In the genomic region with DNA sequence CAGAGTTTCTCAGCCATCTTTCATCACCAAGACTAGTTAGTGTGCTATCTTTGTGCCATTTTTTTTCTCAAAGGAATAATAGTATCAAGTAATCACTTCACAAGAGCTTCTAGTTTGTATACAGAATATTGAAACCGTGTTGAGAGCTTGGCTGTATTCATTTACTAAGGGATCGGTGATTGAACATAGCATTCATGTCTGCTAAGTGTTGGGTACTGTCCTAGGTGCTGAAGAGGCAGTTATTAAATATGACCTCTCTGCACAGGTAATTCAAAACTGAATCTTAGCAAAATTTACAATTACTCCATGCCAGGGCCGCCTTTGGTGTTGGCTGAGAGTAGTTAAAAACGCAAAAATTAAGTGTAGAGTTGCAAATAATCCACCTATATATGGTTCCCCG, we compare ENCODE assay signal across 19 cellular contexts.
DNase-seq lines count a peak whose midpoint lies in the region; ATAC-seq and TF ChIP-seq lines count a peak whose summit lies in the region.
"Had no signal": no experiment of that assay in that cellular context is flagged by ENCODE, and none has a peak within 500 bp of the region (broad histone marks: within the 10 kb centered on the region; RNA-seq: fewer than 3 reads in every experiment).

No MANE protein-coding gene starts in this region.

- no peak for ATAC-seq in GM23338
- no peak for ATAC-seq in activated T-cell treated with anti-CD3 and anti-CD28 coated beads, Interleukin-2, amount 50 U/mL, for 72 hours (replicated peaks in 1 of 2)
- ATAC-seq: activated T-cell treated with anti-CD3 and anti-CD28 coated beads, Interleukin-2, amount 50 U/mL, for 4 hours had no signal

- H3K27me3 Mint-ChIP-seq in GM23338 (ENCODE audit: insufficient read depth, low read depth, poor library complexity), result peaks cover 3% of the 10 kb centered on the region
- peaks cover 8% of the 10 kb centered on the region for H3K27me3 Mint-ChIP-seq in activated T-cell treated with anti-CD3 and anti-CD28 coated beads, Interleukin-2, amount 50 U/mL, for 72 hours (ENCODE audit: low read depth)
- H3K27me3 Mint-ChIP-seq in activated CD4-positive, alpha-beta T cell treated with anti-CD3 and anti-CD28 coated beads, Interleukin-2, amount 10 ng/mL, durations not matched to agents 7 days and 5 days, result peaks cover 6% of the 10 kb centered on the region
- H3K27me3 Mint-ChIP-seq: activated CD4-positive, alpha-beta memory T cell treated with anti-CD3 and anti-CD28 coated beads, Interleukin-2, amount 10 ng/mL, durations not matched to agents 7 days and 5 days had no signal

- H3F3A ChIP-seq in GM23338 (replicated peaks; ENCODE audit: low read depth), result no peaks in the 10 kb centered on the region
- no peaks in the 10 kb centered on the region for H3F3A ChIP-seq in MM.1S (ENCODE audit: insufficient read depth, low read length)

- no peak overlapping the region for H3K27ac Mint-ChIP-seq in GM23338
- H3K27ac Mint-ChIP-seq in activated T-cell treated with anti-CD3 and anti-CD28 coated beads, Interleukin-2, amount 50 U/mL, for 72 hours, result no peak overlapping the region
- H3K27ac Mint-ChIP-seq in activated CD4-positive, alpha-beta T cell treated with anti-CD3 and anti-CD28 coated beads, Interleukin-2, amount 10 ng/mL, durations not matched to agents 7 days and 5 days, result no peak overlapping the region
- H3K27ac Mint-ChIP-seq: activated CD4-positive, alpha-beta memory T cell treated with anti-CD3 and anti-CD28 coated beads, Interleukin-2, amount 10 ng/mL, durations not matched to agents 7 days and 5 days; activated naive CD8-positive, alpha-beta T cell; IgD-negative memory B cell had no signal

- TF ChIP-seq EP300 in esophagus muscularis mucosa (IDR thresholded peaks at IDR 0.05), result no peak

- no peak overlapping the region for H3K27ac ChIP-seq in GM23338 (ENCODE audit: low read depth)
- no peak overlapping the region for H3K27ac ChIP-seq in MM.1S (ENCODE audit: low read length)
- H3K27ac ChIP-seq in esophagus muscularis mucosa (replicated peaks in 1 of 4), result no peak overlapping the region
- H3K27ac ChIP-seq: psoas muscle, SK-N-MC, spleen, testis had no signal

- H3K36me3 Mint-ChIP-seq in GM23338 (ENCODE audit: low read depth), result no peaks in the 10 kb centered on the region
- H3K36me3 Mint-ChIP-seq in activated T-cell treated with anti-CD3 and anti-CD28 coated beads, Interleukin-2, amount 50 U/mL, for 72 hours (ENCODE audit: insufficient read depth in 2 of 2), result peaks cover 0 to 2% of the 10 kb centered on the region in 2 donors
- H3K36me3 Mint-ChIP-seq in activated CD4-positive, alpha-beta T cell treated with anti-CD3 and anti-CD28 coated beads, Interleukin-2, amount 10 ng/mL, durations not matched to agents 7 days and 5 days (ENCODE audit: low read depth), result no peaks in the 10 kb centered on the region
- H3K36me3 Mint-ChIP-seq: activated naive CD8-positive, alpha-beta T cell; IgD-negative memory B cell had no signal

- H3K9me3 ChIP-seq in MM.1S (replicated peaks; ENCODE audit: insufficient read depth, low read length), result no peaks in the 10 kb centered on the region
- H3K9me3 ChIP-seq in esophagus muscularis mucosa, result peaks cover 0 to 4% (median 0%) of the 10 kb centered on the region in 4 donors
- H3K9me3 ChIP-seq: psoas muscle, testis had no signal

- POLR2A ChIA-PET in activated CD4-positive, alpha-beta T cell treated with anti-CD3 and anti-CD28 coated beads, Interleukin-2, amount 10 ng/mL, durations not matched to agents 7 days and 5 days (lab: Charles Lee), result no interaction called here

- DNase-seq in GM23338 (ENCODE audit: low spot score) (no peak), MM.1S (peak; percentile 20), astrocyte of the cerebellum (ENCODE audit: low read depth) (peak; percentile 20), kidney glomerular epithelial cell (lab: John Stamatoyannopoulos, UW) (peak; percentile 2), esophagus muscularis mucosa (ENCODE audit: extremely low spot score) (no peak), NOMO-1 treated with dmso at 0.1 percent for 144 hours (lab: John Stamatoyannopoulos, UW; ENCODE audit: unreplicated experiment) (no peak)
- no peak for DNase-seq in activated T-cell treated with anti-CD3 and anti-CD28 coated beads, Interleukin-2, amount 50 U/mL, for 72 hours
- DNase-seq in activated CD4-positive, alpha-beta T cell treated with anti-CD3 and anti-CD28 coated beads, Interleukin-2, amount 10 ng/mL, durations not matched to agents 7 days and 5 days, result no peak
- DNase-seq: activated CD4-positive, alpha-beta memory T cell treated with anti-CD3 and anti-CD28 coated beads, Interleukin-2, amount 10 ng/mL, durations not matched to agents 7 days and 5 days; activated T-cell treated with anti-CD3 and anti-CD28 coated beads, Interleukin-2, amount 50 U/mL, for 4 hours; Calu3; islet precursor cell; NCI-H1436 treated with DMSO at 0.1 percent for 48 hours; psoas muscle; spleen; testis had no signal

- in situ Hi-C loops in astrocyte of the cerebellum (cut with HindIII; ENCODE audit: low sequenced_read_pairs), result no loop called here

- H3K9me2 ChIP-seq in GM23338 (ENCODE audit: insufficient read depth), result no peaks in the 10 kb centered on the region
- no peaks in the 10 kb centered on the region for H3K9me2 ChIP-seq in MM.1S (replicated peaks; ENCODE audit: insufficient read depth, low read length)

- H3K4me1 ChIP-seq in GM23338 (ENCODE audit: insufficient read depth) (peaks cover 5% of the 10 kb centered on the region; the same call in 1 of the 2 replicates), MM.1S (ENCODE audit: low read length) (no peaks in the 10 kb centered on the region), esophagus muscularis mucosa (no peaks in the 10 kb centered on the region)
- H3K4me1 ChIP-seq: psoas muscle, spleen, testis had no signal

- H3K4me1 Mint-ChIP-seq in GM23338, result peaks cover 7% of the 10 kb centered on the region
- no peaks in the 10 kb centered on the region for H3K4me1 Mint-ChIP-seq in activated T-cell treated with anti-CD3 and anti-CD28 coated beads, Interleukin-2, amount 50 U/mL, for 72 hours (ENCODE audit: low read depth)
- no peaks in the 10 kb centered on the region for H3K4me1 Mint-ChIP-seq in activated CD4-positive, alpha-beta T cell treated with anti-CD3 and anti-CD28 coated beads, Interleukin-2, amount 10 ng/mL, durations not matched to agents 7 days and 5 days
- H3K4me1 Mint-ChIP-seq: activated CD4-positive, alpha-beta memory T cell treated with anti-CD3 and anti-CD28 coated beads, Interleukin-2, amount 10 ng/mL, durations not matched to agents 7 days and 5 days; IgD-negative memory B cell had no signal

- TF ChIP-seq POLR2A in esophagus muscularis mucosa (IDR thresholded peaks at IDR 0.05; ENCODE audit: low read depth), result no peak

- H3K9ac ChIP-seq in MM.1S (ENCODE audit: low read length), result no peak overlapping the region

- H3K4me2 ChIP-seq in GM23338 (no peak overlapping the region), MM.1S (ENCODE audit: low read depth, low read length) (no peak overlapping the region)

- H3K9me3 Mint-ChIP-seq in GM23338, result peaks cover 10% of the 10 kb centered on the region; the same call in 2 of the 3 replicates
- peaks cover 3 to 5% of the 10 kb centered on the region in 2 donors for H3K9me3 Mint-ChIP-seq in activated T-cell treated with anti-CD3 and anti-CD28 coated beads, Interleukin-2, amount 50 U/mL, for 72 hours
- peaks cover 5% of the 10 kb centered on the region for H3K9me3 Mint-ChIP-seq in activated CD4-positive, alpha-beta T cell treated with anti-CD3 and anti-CD28 coated beads, Interleukin-2, amount 10 ng/mL, durations not matched to agents 7 days and 5 days

- H3K79me2 ChIP-seq in GM23338 (replicated peaks; ENCODE audit: insufficient read depth), result no peaks in the 10 kb centered on the region
- H3K79me2 ChIP-seq in MM.1S (ENCODE audit: low read length), result no peaks in the 10 kb centered on the region

- H4K20me1 ChIP-seq in GM23338 (replicated peaks; ENCODE audit: insufficient read depth), result no peaks in the 10 kb centered on the region
- H4K20me1 ChIP-seq in MM.1S (ENCODE audit: insufficient read depth, low read length), result no peaks in the 10 kb centered on the region

- 76% methylated on average over 5 of the region's 5 CpGs for WGBS in esophagus muscularis mucosa

- H3K4me3 ChIP-seq in GM23338 (no peak overlapping the region), MM.1S (ENCODE audit: low read length) (no peak overlapping the region), astrocyte of the cerebellum (ENCODE audit: low read depth, low read length) (no peak overlapping the region), esophagus muscularis mucosa (no peak overlapping the region)
- H3K4me3 ChIP-seq: psoas muscle, SK-N-MC, spleen, testis had no signal

- H3K4me3 Mint-ChIP-seq in GM23338, result no peak overlapping the region
- no peak overlapping the region for H3K4me3 Mint-ChIP-seq in activated T-cell treated with anti-CD3 and anti-CD28 coated beads, Interleukin-2, amount 50 U/mL, for 72 hours
- H3K4me3 Mint-ChIP-seq in activated CD4-positive, alpha-beta T cell treated with anti-CD3 and anti-CD28 coated beads, Interleukin-2, amount 10 ng/mL, durations not matched to agents 7 days and 5 days, result no peak overlapping the region
- H3K4me3 Mint-ChIP-seq: activated CD4-positive, alpha-beta memory T cell treated with anti-CD3 and anti-CD28 coated beads, Interleukin-2, amount 10 ng/mL, durations not matched to agents 7 days and 5 days; activated naive CD8-positive, alpha-beta T cell; activated T-cell treated with anti-CD3 and anti-CD28 coated beads, Interleukin-2, amount 50 U/mL, for 4 hours; IgD-negative memory B cell had no signal

- intact Hi-C loops in esophagus muscularis mucosa (cut with DNase I), result no loop called here

- H2AFZ ChIP-seq in GM23338 (no peak overlapping the region), MM.1S (ENCODE audit: low read length) (no peak overlapping the region)

- H3K36me3 ChIP-seq in GM23338 (ENCODE audit: insufficient read depth), result no peaks in the 10 kb centered on the region
- no peaks in the 10 kb centered on the region for H3K36me3 ChIP-seq in MM.1S (replicated peaks; ENCODE audit: insufficient read depth, low read length)
- no peaks in the 10 kb centered on the region for H3K36me3 ChIP-seq in esophagus muscularis mucosa
- H3K36me3 ChIP-seq: spleen had no signal

- H3K27me3 ChIP-seq in GM23338 (ENCODE audit: insufficient read depth) (no peaks in the 10 kb centered on the region), MM.1S (replicated peaks; ENCODE audit: insufficient read depth, low read length) (no peaks in the 10 kb centered on the region), esophagus muscularis mucosa (peaks cover 0 to 10% (median 0%) of the 10 kb centered on the region in 4 donors)
- H3K27me3 ChIP-seq: spleen, testis had no signal

- CTCF ChIA-PET in activated CD4-positive, alpha-beta T cell treated with anti-CD3 and anti-CD28 coated beads, Interleukin-2, amount 10 ng/mL, durations not matched to agents 7 days and 5 days (lab: Charles Lee), result no interaction called here

- TF ChIP-seq CTCF in GM23338 (conservative IDR thresholded peaks at IDR 0.05; ENCODE audit: low read depth in 2 of 2), result no peak
- TF ChIP-seq CTCF in MM.1S (IDR thresholded peaks at IDR 0.05; ENCODE audit: low read length), result no peak
- TF ChIP-seq CTCF in astrocyte of the cerebellum (IDR thresholded peaks at IDR 0.05; ENCODE audit: low read depth, low read length, missing control alignments), result no peak
- TF ChIP-seq CTCF in esophagus muscularis mucosa (IDR thresholded peaks at IDR 0.05), result no peak

TF ChIP-seq in GM23338, 12 proteins besides CTCF, POLR2A, EP300 and RAD21 (continues in another document):
- TF ChIP-seq EZH2 (IDR thresholded peaks at IDR 0.05; ENCODE audit: low read depth, unreplicated experiment), result no peak

Comparison
In these comparisons a context has a peak if more than half of its experiments do, and no peak if none do; other contexts are left out.
1. DNase-seq: peak in MM.1S (single experiment), astrocyte of the cerebellum (single experiment) and kidney glomerular epithelial cell (single experiment); none in GM23338 (single experiment), esophagus muscularis mucosa (single experiment), NOMO-1 treated with dmso at 0.1 percent for 144 hours (single experiment), activated T-cell treated with anti-CD3 and anti-CD28 coated beads, Interleukin-2, amount 50 U/mL, for 72 hours (0 of 2) and activated CD4-positive, alpha-beta T cell treated with anti-CD3 and anti-CD28 coated beads, Interleukin-2, amount 10 ng/mL, durations not matched to agents 7 days and 5 days (single experiment).